16 cellular contexts compared by ENCODE assay signal in genomic region chr21:44028287-44028659, GRCh38.
"Had no signal": no experiment of that assay in that cellular context is flagged by ENCODE, and none has a peak within 500 bp of the region (broad histone marks: within the 10 kb centered on the region; RNA-seq: fewer than 3 reads in every experiment).

No MANE protein-coding gene starts in this region.

- H3K9me3 Mint-ChIP-seq: activated T-cell treated with anti-CD3 and anti-CD28 coated beads, Interleukin-2, amount 50 U/mL, for 4 hours; memory B cell; neural crest cell; T-helper 1 cell treated with Interleukin-12 subunit alpha and Interleukin-12 subunit beta and Interleukin-4 antibody, amounts not matched to agents 30 μg/mL and 1 μg/mL, for 36 hours had no signal

- DNase-seq: activated CD4-positive, CD25-positive, alpha-beta regulatory T cell; activated naive CD4-positive, alpha-beta T cell; activated T-cell treated with anti-CD3 and anti-CD28 coated beads, Interleukin-2, amount 50 U/mL, for 4 hours; foreskin melanocyte; left lung; pancreas; stimulated activated CD4-positive, alpha-beta T cell treated with anti-CD3 and anti-CD28 coated beads, Interleukin-2, amount 100 ng/mL, for 48 hours; stimulated activated naive CD8-positive, alpha-beta T cell treated with anti-CD3 and anti-CD28 coated beads, Interleukin-15, Interleukin-2, amounts not matched to agents 100 U/mL and 50 U/mL, for 24 hours had no signal

- H3K4me3 ChIP-seq: left lung, pancreas, thoracic aorta had no signal

- H3K27ac Mint-ChIP-seq: memory B cell; T-helper 1 cell treated with Interleukin-12 subunit alpha and Interleukin-12 subunit beta and Interleukin-4 antibody, amounts not matched to agents 30 μg/mL and 1 μg/mL, for 36 hours had no signal

- ATAC-seq: activated T-cell treated with anti-CD3 and anti-CD28 coated beads, Interleukin-2, amount 50 U/mL, for 4 hours; left lung; pancreas; stimulated activated naive CD8-positive, alpha-beta T cell treated with anti-CD3 and anti-CD28 coated beads, Interleukin-15, Interleukin-2, amounts not matched to agents 100 U/mL and 50 U/mL, for 24 hours had no signal

- H3K27ac ChIP-seq: left lung, pancreas, thoracic aorta had no signal

- H3K27me3 Mint-ChIP-seq: memory B cell had no signal

- FAIRE-seq: bronchial epithelial cell, endothelial cell of umbilical vein, islet of Langerhans, pancreas, urothelium cell line had no signal

- H3K9me3 ChIP-seq: left lung, pancreas, thoracic aorta had no signal

- H3K4me3 Mint-ChIP-seq: activated T-cell treated with anti-CD3 and anti-CD28 coated beads, Interleukin-2, amount 50 U/mL, for 4 hours; memory B cell; neural crest cell; T-helper 1 cell treated with Interleukin-12 subunit alpha and Interleukin-12 subunit beta and Interleukin-4 antibody, amounts not matched to agents 30 μg/mL and 1 μg/mL, for 36 hours had no signal

- H3K27me3 ChIP-seq: left lung, pancreas had no signal
